ENCODE assay signal across 8 cellular contexts in the genomic region with DNA sequence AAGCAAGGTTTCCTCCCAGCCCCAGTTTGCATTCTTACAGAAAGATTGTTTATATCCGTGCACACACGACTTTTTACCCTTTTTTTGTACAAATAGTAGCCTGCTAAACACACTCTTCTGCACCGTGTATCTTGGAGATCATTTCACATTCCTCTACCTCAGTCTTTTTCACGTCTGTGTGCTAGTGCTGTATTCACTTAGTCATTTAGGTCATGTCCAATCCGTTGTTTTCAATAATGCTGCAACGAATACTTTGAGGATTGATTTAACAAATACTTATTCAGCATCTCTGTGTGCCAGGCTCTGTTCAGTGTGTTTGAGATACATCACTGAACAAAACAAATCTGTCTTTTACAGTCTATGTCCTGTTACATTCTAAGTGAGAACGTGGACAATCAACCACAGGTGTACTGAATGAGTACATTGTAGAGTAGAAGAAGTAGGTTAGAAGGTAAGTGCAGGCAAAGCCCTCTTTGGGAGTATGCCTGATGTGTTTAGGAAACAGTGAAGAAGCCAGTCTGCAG. TPM values are rescaled to one million over a fixed set of nuclear protein-coding genes. Genes with fewer than 3 reads are reported as not detected.
DNase-seq lines count a peak whose midpoint lies in the region; ATAC-seq and TF ChIP-seq lines count a peak whose summit lies in the region.

No MANE protein-coding gene starts in this region.

- WGBS in esophagus squamous epithelium, 2 donors, result 4 to 21% methylated on average over 7 of the region's 7 CpGs
- WGBS in psoas muscle, 3 donors, result 7 to 14% (median 11%) methylated on average over 7 of the region's 7 CpGs

- ATAC-seq in psoas muscle (no peak), HG03280 (IDR thresholded peaks at IDR 0.05; ENCODE audit: unreplicated experiment) (no peak)

- CTCF ChIA-PET in HEK293T (lab: Yijun Ruan, JAX), result no interaction called here

- DNase-seq in GM06990 (ENCODE audit: extremely low read depth, insufficient read length) (no peak), SJSA1 (ENCODE audit: low read depth in 1 of 2, low spot score in 2 of 2) (no peak), esophagus squamous epithelium (lab: John Stamatoyannopoulos, UW) (no peak), psoas muscle (no peak), HEK293T (ENCODE audit: extremely low spot score) (no peak), GF-D8 (lab: John Stamatoyannopoulos, UW) (no peak), putamen (ENCODE audit: low spot score) (no peak)

- no peak for TF ChIP-seq CTCF in GM06990 (IDR thresholded peaks at IDR 0.05; ENCODE audit: insufficient read depth, low read length, poor library complexity, severe bottlenecking)
- TF ChIP-seq CTCF in esophagus squamous epithelium (IDR thresholded peaks at IDR 0.05), result no peak
- TF ChIP-seq CTCF in psoas muscle (IDR thresholded peaks at IDR 0.05), result no peak

- no peak for TF ChIP-seq POLR2A in esophagus squamous epithelium (IDR thresholded peaks at IDR 0.05)

- H3K27ac ChIP-seq in SJSA1 (no peak overlapping the region), esophagus squamous epithelium (peak overlapping the region; percentile 89 to 97 (median 92)), psoas muscle (peak overlapping the region; percentile 86)

- no peaks in the 10 kb centered on the region for H3K27me3 ChIP-seq in GM06990 (replicated peaks; ENCODE audit: control insufficient read depth, insufficient read depth, low read length)
- no peaks in the 10 kb centered on the region for H3K27me3 ChIP-seq in SJSA1 (replicated peaks)
- H3K27me3 ChIP-seq in esophagus squamous epithelium, result no peaks in the 10 kb centered on the region
- no peaks in the 10 kb centered on the region for H3K27me3 ChIP-seq in psoas muscle (ENCODE audit: insufficient read depth in 3 of 3, low read length in 2 of 3)

- H3K4me1 ChIP-seq in SJSA1 (replicated peaks), result peaks cover 14% of the 10 kb centered on the region
- H3K4me1 ChIP-seq in esophagus squamous epithelium, result peaks cover 28 to 70% (median 50%) of the 10 kb centered on the region in 3 donors
- H3K4me1 ChIP-seq in psoas muscle, result peaks cover 21% of the 10 kb centered on the region

- H3K36me3 ChIP-seq in GM06990 (ENCODE audit: control insufficient read depth, insufficient read depth, low read length) (peaks cover 9% of the 10 kb centered on the region), SJSA1 (peaks cover 25% of the 10 kb centered on the region), esophagus squamous epithelium (peaks cover 8 to 45% (median 18%) of the 10 kb centered on the region in 3 donors), psoas muscle (ENCODE audit: insufficient read depth in 1 of 2, low read depth in 1 of 2) (peaks cover 0 to 33% of the 10 kb centered on the region in 2 donors)

- intact Hi-C loops in esophagus squamous epithelium (cut with DNase I) (no loop called here), psoas muscle (cut with DNase I) (loop anchor here in 1 of 2 donors (5.0 kb wide), 1 partner anchor 138 kb away; no protein-coding TSS in a partner anchor)

- H3K4me3 ChIP-seq in GM06990 (replicated peaks; ENCODE audit: low read depth, low read length) (peak overlapping the region; percentile 70), SJSA1 (peak overlapping the region; percentile 87), esophagus squamous epithelium (peak overlapping the region; percentile 61 to 86 (median 77)), psoas muscle (peak overlapping the region; percentile 93)

- POLR2A ChIA-PET in HEK293T (lab: Yijun Ruan, JAX), result interaction anchor here (0.5 kb wide), 1 partner anchor 102 kb away, joined by 3 read pairs; no protein-coding TSS in a partner anchor

- H3K9me3 ChIP-seq in SJSA1 (replicated peaks), result no peaks in the 10 kb centered on the region
- H3K9me3 ChIP-seq in esophagus squamous epithelium, result no peaks in the 10 kb centered on the region
- H3K9me3 ChIP-seq in psoas muscle, result no peaks in the 10 kb centered on the region

TF ChIP-seq in HEK293T, 16 proteins besides CTCF, POLR2A, EP300 and RAD21:
- no peak for TF ChIP-seq FOXA1 (IDR thresholded peaks at IDR 0.05)
- TF ChIP-seq SP1 (IDR thresholded peaks at IDR 0.05), result no peak
- TF ChIP-seq ZNF384 (IDR thresholded peaks at IDR 0.05), result no peak
- no peak for TF ChIP-seq ELF4 (IDR thresholded peaks at IDR 0.05)
- TF ChIP-seq FOXM1 (IDR thresholded peaks at IDR 0.05; ENCODE audit: borderline replicate concordance), result no peak
- no peak for TF ChIP-seq SUZ12 (IDR thresholded peaks at IDR 0.05)
- TF ChIP-seq NFRKB (IDR thresholded peaks at IDR 0.05), result no peak
- TF ChIP-seq, protein P1, sequence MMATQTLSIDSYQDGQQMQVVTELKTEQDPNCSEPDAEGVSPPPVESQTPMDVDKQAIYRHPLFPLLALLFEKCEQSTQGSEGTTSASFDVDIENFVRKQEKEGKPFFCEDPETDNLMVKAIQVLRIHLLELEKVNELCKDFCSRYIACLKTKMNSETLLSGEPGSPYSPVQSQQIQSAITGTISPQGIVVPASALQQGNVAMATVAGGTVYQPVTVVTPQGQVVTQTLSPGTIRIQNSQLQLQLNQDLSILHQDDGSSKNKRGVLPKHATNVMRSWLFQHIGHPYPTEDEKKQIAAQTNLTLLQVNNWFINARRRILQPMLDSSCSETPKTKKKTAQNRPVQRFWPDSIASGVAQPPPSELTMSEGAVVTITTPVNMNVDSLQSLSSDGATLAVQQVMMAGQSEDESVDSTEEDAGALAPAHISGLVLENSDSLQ (IDR thresholded peaks at IDR 0.05), result no peak
- no peak for TF ChIP-seq L3MBTL2 (conservative IDR thresholded peaks at IDR 0.05)
- TF ChIP-seq TARDBP (IDR thresholded peaks at IDR 0.05), result no peak
- no peak for TF ChIP-seq LEF1 (IDR thresholded peaks at IDR 0.05; ENCODE audit: borderline replicate concordance)
- no peak for TF ChIP-seq ARNT (IDR thresholded peaks at IDR 0.05)
- TF ChIP-seq CTBP1 (IDR thresholded peaks at IDR 0.05; ENCODE audit: borderline replicate concordance), result no peak
- TF ChIP-seq BHLHE40 (IDR thresholded peaks at IDR 0.05; ENCODE audit: borderline replicate concordance), result no peak
- TF ChIP-seq HDGF (IDR thresholded peaks at IDR 0.05; ENCODE audit: borderline replicate concordance), result no peak
- TF ChIP-seq FOXK2 (IDR thresholded peaks at IDR 0.05), result no peak
TF ChIP-seq in HEK293T: peak in this region for 0.

RNA-seq across cellular contexts. Expression of a gene that starts 0.9 kb away (rescaled TPM):
- 7.1 and 9.4 TPM in 2 replicates for total RNA-seq in SJSA1 (2014; rRNA removed; shearing (Covaris generic))
- total RNA-seq in esophagus squamous epithelium (10 to 100 TPM; 20.4 to 36.9 (median 30.5) TPM), psoas muscle (1 to 10 TPM; 5.8 to 8.0 (median 6.7) TPM)
- 1 to 10 TPM; 4.4 to 6.4 (median 4.6) TPM for polyA plus RNA-seq in psoas muscle

RNA-seq across cellular contexts. Expression of a gene that starts 9.8 kb away (rescaled TPM):
- total RNA-seq in SJSA1 (2014; rRNA removed; shearing (Covaris generic)), result 2.2 and 2.7 TPM in 2 replicates
- 10 to 100 TPM; 26.5 to 58.9 (median 39.7) TPM for total RNA-seq in esophagus squamous epithelium
- total RNA-seq in psoas muscle, result 1 to 10 TPM; 1.2 to 4.3 (median 1.7) TPM
- 1 to 10 TPM; 1.1 to 2.2 (median 1.4) TPM for polyA plus RNA-seq in psoas muscle

RNA-seq across cellular contexts. Expression of a gene that starts 54.5 kb away (rescaled TPM):
- total RNA-seq in SJSA1 (2014; rRNA removed; shearing (Covaris generic)), result 5.3 and 12.9 TPM in 2 replicates
- total RNA-seq in esophagus squamous epithelium, result 10 to 100 TPM; 18.4 to 37.6 (median 29.8) TPM
- total RNA-seq in psoas muscle, result 10 to 100 TPM in 1 of 4 donors, 1 to 10 TPM in 3; 7.1 to 10.3 (median 8.1) TPM
- 1 to 10 TPM; 2.4 to 5.3 (median 2.9) TPM for polyA plus RNA-seq in psoas muscle
